In genomic region chr4:139978692-139979091, GRCh38 we compare ENCODE assay signal across 9 cellular contexts.
DNase-seq lines count a peak whose midpoint lies in the region; ATAC-seq and TF ChIP-seq lines count a peak whose summit lies in the region.
"Had no signal": no experiment of that assay in that cellular context is flagged by ENCODE, and none has a peak within 500 bp of the region (broad histone marks: within the 10 kb centered on the region; RNA-seq: fewer than 3 reads in every experiment).

No MANE protein-coding gene starts in this region.

- H3K4me2 ChIP-seq in hepatocyte, result no peak overlapping the region

- peak; percentile 25 for DNase-seq in GF-D8 (lab: John Stamatoyannopoulos, UW)
- peak in 1 of 2 donors; percentile 20 for DNase-seq in activated T-cell treated with anti-CD3 and anti-CD28 coated beads, Interleukin-2, amount 50 U/mL, for 72 hours
- DNase-seq in NCI-H2029 (lab: John Stamatoyannopoulos, UW), result no peak
- no peak for DNase-seq in hepatocyte (ENCODE audit: low spot score)
- DNase-seq in HFFc6, result no peak
- no peak for DNase-seq in mesothelial cell of epicardium (ENCODE audit: low spot score in 2 of 2, unreplicated experiment in 2 of 2)

- WGBS in hepatocyte (ENCODE audit: low lambda C conversion rate, missing lambda C conversion rate), result 93% methylated on average over 2 of the region's 2 CpGs

- no peak overlapping the region for H3K27ac ChIP-seq in hepatocyte

- H3K27me3 Mint-ChIP-seq in activated T-cell treated with anti-CD3 and anti-CD28 coated beads, Interleukin-2, amount 50 U/mL, for 72 hours (ENCODE audit: low read depth), result no peaks in the 10 kb centered on the region
- H3K27me3 Mint-ChIP-seq in HFFc6 (ENCODE audit: insufficient read depth) (peaks cover 2% of the 10 kb centered on the region), mesothelial cell of epicardium (ENCODE audit: low read depth) (no peaks in the 10 kb centered on the region)

- no peaks in the 10 kb centered on the region for H3K9me3 ChIP-seq in hepatocyte (ENCODE audit: low read depth)

- H4K20me1 ChIP-seq in hepatocyte (ENCODE audit: insufficient read depth, poor library complexity, severe bottlenecking), result no peaks in the 10 kb centered on the region

- H3K36me3 Mint-ChIP-seq in activated T-cell treated with anti-CD3 and anti-CD28 coated beads, Interleukin-2, amount 50 U/mL, for 72 hours (ENCODE audit: insufficient read depth in 2 of 2), result no peaks in the 10 kb centered on the region
- H3K36me3 Mint-ChIP-seq in HFFc6 (ENCODE audit: low read depth) (no peaks in the 10 kb centered on the region), mesothelial cell of epicardium (peaks cover 10% of the 10 kb centered on the region)

- H3K9me2 ChIP-seq in hepatocyte (replicated peaks; ENCODE audit: insufficient read depth), result no peaks in the 10 kb centered on the region

- H3K4me1 ChIP-seq in hepatocyte (ENCODE audit: insufficient read depth), result peaks cover 10% of the 10 kb centered on the region

- H3K4me3 ChIP-seq in hepatocyte, result no peak overlapping the region

- H3K4me1 Mint-ChIP-seq in activated T-cell treated with anti-CD3 and anti-CD28 coated beads, Interleukin-2, amount 50 U/mL, for 72 hours (ENCODE audit: low read depth), result peaks cover 32% of the 10 kb centered on the region
- H3K4me1 Mint-ChIP-seq in HFFc6 (ENCODE audit: low read depth), result peaks cover 10% of the 10 kb centered on the region
- peaks cover 25% of the 10 kb centered on the region for H3K4me1 Mint-ChIP-seq in mesothelial cell of epicardium

- H3K4me3 Mint-ChIP-seq in activated T-cell treated with anti-CD3 and anti-CD28 coated beads, Interleukin-2, amount 50 U/mL, for 72 hours, result peak overlapping the region in 1 of 2 donors; percentile 37
- H3K4me3 Mint-ChIP-seq in HFFc6, result no peak overlapping the region
- no peak overlapping the region for H3K4me3 Mint-ChIP-seq in mesothelial cell of epicardium

- H2AFZ ChIP-seq in hepatocyte, result no peak overlapping the region

- no peaks in the 10 kb centered on the region for H3K9me3 Mint-ChIP-seq in activated T-cell treated with anti-CD3 and anti-CD28 coated beads, Interleukin-2, amount 50 U/mL, for 72 hours
- no peaks in the 10 kb centered on the region for H3K9me3 Mint-ChIP-seq in HFFc6
- H3K9me3 Mint-ChIP-seq in mesothelial cell of epicardium, result peaks cover 3% of the 10 kb centered on the region

- ATAC-seq in GM19351 (IDR thresholded peaks at IDR 0.05; ENCODE audit: unreplicated experiment) (peak; percentile 96), HG03196 (IDR thresholded peaks at IDR 0.05; ENCODE audit: unreplicated experiment) (peak; percentile 95)
- ATAC-seq in activated T-cell treated with anti-CD3 and anti-CD28 coated beads, Interleukin-2, amount 50 U/mL, for 72 hours (replicated peaks in 1 of 2), result peak; percentile 93 to 95
- ATAC-seq: HCT116 had no signal

- H3K79me2 ChIP-seq in hepatocyte, result peaks cover 19% of the 10 kb centered on the region

- TF ChIP-seq CTCF in hepatocyte (IDR thresholded peaks at IDR 0.05; ENCODE audit: poor library complexity) (no peak), HFFc6 (IDR thresholded peaks at IDR 0.05) (no peak), mesothelial cell of epicardium (IDR thresholded peaks at IDR 0.05; ENCODE audit: unreplicated experiment) (no peak)

- H3K27me3 ChIP-seq in hepatocyte, result no peaks in the 10 kb centered on the region

- no peak overlapping the region for H3K27ac Mint-ChIP-seq in activated T-cell treated with anti-CD3 and anti-CD28 coated beads, Interleukin-2, amount 50 U/mL, for 72 hours
- H3K27ac Mint-ChIP-seq in HFFc6, result no peak overlapping the region
- no peak overlapping the region for H3K27ac Mint-ChIP-seq in mesothelial cell of epicardium

- H3K36me3 ChIP-seq in hepatocyte (replicated peaks; ENCODE audit: insufficient read depth, low read depth), result no peaks in the 10 kb centered on the region
